17 cellular contexts compared by ENCODE assay signal in the genomic region with DNA sequence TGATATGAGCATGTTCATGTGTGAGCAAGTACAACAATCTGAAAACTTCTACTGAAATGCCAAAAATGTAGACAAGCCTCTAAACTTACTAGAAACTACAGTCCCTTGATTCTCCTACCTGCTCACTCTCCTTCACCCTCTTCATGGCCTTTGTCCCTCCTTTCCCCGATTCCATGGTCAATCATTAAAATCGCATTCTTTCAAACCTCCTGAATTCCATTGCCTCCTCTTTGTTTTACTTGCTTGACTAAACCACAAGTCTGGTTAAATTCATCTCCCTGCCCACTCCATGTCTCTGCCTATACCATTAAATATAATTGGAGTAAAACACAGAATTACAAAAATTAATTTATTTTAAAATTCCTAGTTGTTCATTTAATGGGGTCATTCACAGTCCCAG. TPM values are rescaled to one million over a fixed set of nuclear protein-coding genes. Genes with fewer than 3 reads are reported as not detected.
A peak's percentile ranks its signal among the peaks of the same experiment; 100 is the strongest.
DNase-seq lines count a peak whose midpoint lies in the region; ATAC-seq and TF ChIP-seq lines count a peak whose summit lies in the region.
"Had no signal": no experiment of that assay in that cellular context is flagged by ENCODE, and none has a peak within 500 bp of the region (broad histone marks: within the 10 kb centered on the region; RNA-seq: fewer than 3 reads in every experiment).

No MANE protein-coding gene starts in this region.

- no peak overlapping the region for H3K18ac ChIP-seq in mesenchymal stem cell (ENCODE audit: low read depth in 1 of 2, low read length in 2 of 2)

- H4K91ac ChIP-seq in mesenchymal stem cell (ENCODE audit: low read length): no peak overlapping the region

- H2AFZ ChIP-seq in DND-41 (ENCODE audit: low read depth, low read length): peak overlapping the region; percentile 33; the same call in 1 of the 2 replicates
- no peak overlapping the region for H2AFZ ChIP-seq in mesenchymal stem cell (ENCODE audit: low read depth, low read length)
- H2AFZ ChIP-seq: GM23338 had no signal

- H4K8ac ChIP-seq in mesenchymal stem cell (ENCODE audit: low read length): no peak overlapping the region

- no peak overlapping the region for H2BK12ac ChIP-seq in mesenchymal stem cell (ENCODE audit: low read length in 2 of 2)

- H2BK5ac ChIP-seq in mesenchymal stem cell (ENCODE audit: low read depth, low read length, poor library complexity, severe bottlenecking): no peak overlapping the region

- H3K4me2 ChIP-seq in DND-41 (ENCODE audit: insufficient read depth, low read length): no peak overlapping the region
- no peak overlapping the region for H3K4me2 ChIP-seq in mesenchymal stem cell (ENCODE audit: low read length, poor library complexity, severe bottlenecking)
- H3K4me2 ChIP-seq: BLaER1, GM23338 had no signal

- H3K36me3 ChIP-seq in DND-41 (ENCODE audit: insufficient read depth, low read length): no peaks in the 10 kb centered on the region
- H3K36me3 ChIP-seq in mesenchymal stem cell (ENCODE audit: control insufficient read depth in 1 of 2, insufficient read depth in 2 of 2, low read depth in 1 of 2, low read length in 2 of 2): no peaks in the 10 kb centered on the region
- H3K36me3 ChIP-seq: BLaER1 had no signal

- no peaks in the 10 kb centered on the region for H3K79me1 ChIP-seq in mesenchymal stem cell (replicated peaks; ENCODE audit: low read length, poor library complexity, severe bottlenecking)

- WGBS in mesenchymal stem cell: 72% methylated on average over 2 of the region's 2 CpGs

- no peak overlapping the region for H3K4ac ChIP-seq in mesenchymal stem cell (ENCODE audit: low read depth in 1 of 2, low read length in 2 of 2)

- no peaks in the 10 kb centered on the region for H3K79me2 ChIP-seq in DND-41 (ENCODE audit: insufficient read depth, low read length)

- H2BK15ac ChIP-seq in mesenchymal stem cell (ENCODE audit: low read depth, poor library complexity, severe bottlenecking): no peak overlapping the region

- ATAC-seq in DND-41 (ENCODE audit: insufficient read depth, low read depth) (no peak), GM18519 (IDR thresholded peaks at IDR 0.05; ENCODE audit: low FRiP score, unreplicated experiment) (no peak)
- ATAC-seq: GM23338 had no signal

- H4K20me1 ChIP-seq in DND-41 (ENCODE audit: insufficient read depth, low read length): no peaks in the 10 kb centered on the region
- H4K20me1 ChIP-seq: BLaER1 had no signal

- H3K14ac ChIP-seq in mesenchymal stem cell (ENCODE audit: low read length in 2 of 2): no peak overlapping the region

- H3K27me3 ChIP-seq in DND-41 (ENCODE audit: insufficient read depth, low read length, poor library complexity): no peaks in the 10 kb centered on the region
- H3K27me3 ChIP-seq in mesenchymal stem cell (ENCODE audit: control insufficient read depth in 1 of 2, insufficient read depth in 1 of 2, low read length in 2 of 2): no peaks in the 10 kb centered on the region
- H3K27me3 ChIP-seq: BLaER1 had no signal

- TF ChIP-seq CTCF in DND-41 (IDR thresholded peaks at IDR 0.05; ENCODE audit: borderline replicate concordance, extremely low read depth, low read length, poor library complexity, severe bottlenecking): no peak

- no peak overlapping the region for H2AK5ac ChIP-seq in mesenchymal stem cell (ENCODE audit: low read length, severe bottlenecking)

- H3K27ac ChIP-seq in DND-41 (ENCODE audit: low read length) (no peak overlapping the region), mesenchymal stem cell (ENCODE audit: low read length, poor library complexity, severe bottlenecking) (peak overlapping the region; percentile 76)
- H3K27ac ChIP-seq: BLaER1 had no signal

- H3K23ac ChIP-seq in mesenchymal stem cell (ENCODE audit: low read length in 2 of 2): no peak overlapping the region

- H2BK120ac ChIP-seq in mesenchymal stem cell (ENCODE audit: low read depth, low read length): no peak overlapping the region

- no peak for DNase-seq in DND-41
- DNase-seq in glomerular visceral epithelial cell (ENCODE audit: extremely low spot score): peak; percentile 47
- DNase-seq in mesenchymal stem cell: no peak
- no peak for DNase-seq in retina
- no peak for DNase-seq in activated CD4-positive, CD25-positive, alpha-beta regulatory T cell (lab: John Stamatoyannopoulos, UW)
- no peak for DNase-seq in dedifferentiated amniotic fluid mesenchymal stem cell (ENCODE audit: extremely low spot score)
- DNase-seq: Calu3; CD4-positive, alpha-beta memory T cell; DMS79 treated with DMSO at 0.1 percent for 48 hours; EL; HCEC 1CT; KBM-7 had no signal

- H3K4me1 ChIP-seq in DND-41 (ENCODE audit: insufficient read depth, low read length) (no peaks in the 10 kb centered on the region), mesenchymal stem cell (ENCODE audit: control insufficient read depth, insufficient read depth, low read depth, low read length) (no peaks in the 10 kb centered on the region)
- H3K4me1 ChIP-seq: BLaER1 had no signal

- no peak overlapping the region for H3K9ac ChIP-seq in DND-41 (ENCODE audit: low read depth, low read length)
- H3K9ac ChIP-seq in mesenchymal stem cell (ENCODE audit: low read length): no peak overlapping the region
- H3K9ac ChIP-seq: BLaER1 had no signal

- H3K9me3 ChIP-seq in DND-41 (ENCODE audit: insufficient read depth, low read length, severe bottlenecking) (no peaks in the 10 kb centered on the region), mesenchymal stem cell (ENCODE audit: control insufficient read depth, low read length) (peaks cover 2% of the 10 kb centered on the region)

- no peak overlapping the region for H3K4me3 ChIP-seq in DND-41 (ENCODE audit: low read depth in 1 of 2, low read length in 2 of 2)
- H3K4me3 ChIP-seq in mesenchymal stem cell (ENCODE audit: insufficient read depth in 1 of 2, low read depth in 1 of 2, low read length in 2 of 2): no peak overlapping the region
- H3K4me3 ChIP-seq: BLaER1, GM23338 had no signal

RNA-seq across cellular contexts. Expression of gene SSTR1, which starts 33.0 kb away (rescaled TPM):
- polyA plus RNA-seq in mesenchymal stem cell (2013, experiment 1 of 2): 2.7 TPM
- 2.8 TPM for polyA plus RNA-seq in mesenchymal stem cell (2013, experiment 2 of 2)
- polyA plus RNA-seq: CD14-positive monocyte; CD4-positive, alpha-beta memory T cell; IgD-negative memory B cell had no signal
